Comparison of ENCODE assay signal across 8 cellular contexts in genomic region chr14:105092912-105093425, GRCh38. TPM values are rescaled to one million over a fixed set of nuclear protein-coding genes. Genes with fewer than 3 reads are reported as not detected.
A peak's percentile ranks its signal among the peaks of the same experiment; 100 is the strongest.
DNase-seq lines count a peak whose midpoint lies in the region; ATAC-seq and TF ChIP-seq lines count a peak whose summit lies in the region.

No MANE protein-coding gene starts in this region.

- H3K9me3 ChIP-seq in OCI-LY3 (ENCODE audit: insufficient read depth, low read length) (no peaks in the 10 kb centered on the region), prostate gland (no peaks in the 10 kb centered on the region)

- TF ChIP-seq POLR2A in prostate gland (IDR thresholded peaks at IDR 0.05): peak; percentile 34

- intact Hi-C loops in activated naive CD4-positive, alpha-beta T cell treated with anti-CD3 and anti-CD28 coated beads for 36 hours (cut with micrococcal nuclease): loop anchor here (5.0 kb wide), 3 partner anchors 74 to 109 kb away; partner anchors contain the start of genes JAG2 and NUDT14
- intact Hi-C loops in head of caudate nucleus (cut with DNase I) (loop anchor here (5.0 to 10.0 kb wide), 2 partner anchors 74 to 192 kb away; partner anchors contain the start of gene JAG2), prostate gland (cut with DNase I) (loop anchor here (5.0 to 10.0 kb wide), 3 partner anchors 112 to 259 kb away; no protein-coding TSS in a partner anchor)

- H3K36me3 ChIP-seq in OCI-LY3 (replicated peaks; ENCODE audit: low read depth, low read length) (no peaks in the 10 kb centered on the region), prostate gland (no peaks in the 10 kb centered on the region)

- H3K4me3 ChIP-seq in OCI-LY3 (ENCODE audit: low read length) (peak overlapping the region; percentile 99), prostate gland (peak overlapping the region; percentile 63 to 71)

- H3K27ac ChIP-seq in OCI-LY3 (ENCODE audit: low read length) (peak overlapping the region; percentile 4; the same call in 1 of the 2 replicates), prostate gland (peak overlapping the region; percentile 83 to 93)

- peaks cover 5% of the 10 kb centered on the region; the same call in 1 of the 2 replicates for H4K20me1 ChIP-seq in OCI-LY3 (ENCODE audit: insufficient read depth, low read length)

- no peaks in the 10 kb centered on the region for H3K27me3 ChIP-seq in OCI-LY3 (ENCODE audit: low read depth, low read length)
- H3K27me3 ChIP-seq in prostate gland (replicated peaks; ENCODE audit: insufficient read depth): no peaks in the 10 kb centered on the region

- DNase-seq in AG20443 (ENCODE audit: low spot score): peak; percentile 96
- DNase-seq in activated naive CD4-positive, alpha-beta T cell treated with anti-CD3 and anti-CD28 coated beads for 36 hours: peak; percentile 58
- peak in 25 of 42 donors; percentile 17 to 70 (median 51) for DNase-seq in head of caudate nucleus
- peak; percentile 73 for DNase-seq in prostate gland (ENCODE audit: low spot score)
- no peak for DNase-seq in NCI-H2029 treated with DMSO at 0.1 percent for 48 hours (lab: John Stamatoyannopoulos, UW)

- H3K36me3 Mint-ChIP-seq in activated naive CD4-positive, alpha-beta T cell treated with anti-CD3 and anti-CD28 coated beads for 36 hours (ENCODE audit: low read depth): no peaks in the 10 kb centered on the region

- peaks cover 22% of the 10 kb centered on the region for H3K4me1 ChIP-seq in OCI-LY3 (ENCODE audit: low read length)
- peaks cover 31% of the 10 kb centered on the region for H3K4me1 ChIP-seq in prostate gland (replicated peaks)

- no peaks in the 10 kb centered on the region for H3K27me3 Mint-ChIP-seq in activated naive CD4-positive, alpha-beta T cell treated with anti-CD3 and anti-CD28 coated beads for 36 hours (ENCODE audit: low read depth)

- H3K79me2 ChIP-seq in OCI-LY3 (ENCODE audit: low read length): no peaks in the 10 kb centered on the region; the same call in 1 of the 2 replicates

- peak overlapping the region; percentile 77 for H3K27ac Mint-ChIP-seq in activated naive CD4-positive, alpha-beta T cell treated with anti-CD3 and anti-CD28 coated beads for 36 hours

- peak overlapping the region; percentile 100 for H3K9ac ChIP-seq in OCI-LY3 (ENCODE audit: low read length)

- TF ChIP-seq CTCF in OCI-LY3 (IDR thresholded peaks at IDR 0.05; ENCODE audit: low read depth, low read length) (no peak), prostate gland (IDR thresholded peaks at IDR 0.05) (no peak)

- peak overlapping the region; percentile 74 for H3K4me3 Mint-ChIP-seq in activated naive CD4-positive, alpha-beta T cell treated with anti-CD3 and anti-CD28 coated beads for 36 hours

- CTCF ChIA-PET in activated naive CD4-positive, alpha-beta T cell treated with anti-CD3 and anti-CD28 coated beads for 36 hours (lab: Charles Lee): interaction anchor here (0.7 kb wide), 1 partner anchor 95 kb away, joined by 4 read pairs; no protein-coding TSS in a partner anchor

- no peak overlapping the region for H2AFZ ChIP-seq in OCI-LY3 (ENCODE audit: low read depth, low read length)

- H3K4me2 ChIP-seq in OCI-LY3 (ENCODE audit: low read length): peak overlapping the region; percentile 66

- ATAC-seq in GM19455 (IDR thresholded peaks at IDR 0.05; ENCODE audit: unreplicated experiment): peak; percentile 24
- ATAC-seq in HG03196 (IDR thresholded peaks at IDR 0.05; ENCODE audit: unreplicated experiment): no peak

- H3K9me3 Mint-ChIP-seq in activated naive CD4-positive, alpha-beta T cell treated with anti-CD3 and anti-CD28 coated beads for 36 hours: no peaks in the 10 kb centered on the region

- 1% methylated on average over 38 of the region's 46 CpGs for WGBS in prostate gland

- peaks cover 14% of the 10 kb centered on the region for H3K4me1 Mint-ChIP-seq in activated naive CD4-positive, alpha-beta T cell treated with anti-CD3 and anti-CD28 coated beads for 36 hours (ENCODE audit: low read depth)

RNA-seq across cellular contexts. Expression of gene GPR132, which starts 27.7 kb away (rescaled TPM):
- 10 to 100 TPM; 11.3 to 15.3 TPM for total RNA-seq in activated naive CD4-positive, alpha-beta T cell treated with anti-CD3 and anti-CD28 coated beads for 36 hours
- total RNA-seq in prostate gland: 1 to 10 TPM in 1 of 2 donors, under 1 TPM in 1; 0.68 to 1.4 TPM

Comparison
In these comparisons a context has a peak if more than half of its experiments do, and no peak if none do; other contexts are left out.
1. RNA of gene GPR132, which starts 27.7 kb away (total RNA-seq): 11.3 to 15.3 TPM in activated naive CD4-positive, alpha-beta T cell treated with anti-CD3 and anti-CD28 coated beads for 36 hours; 0.68 to 1.4 TPM in prostate gland; every median in the first group is over 4 times any median in the second.